Comparison of ENCODE assay signal across 6 cellular contexts in genomic region chr1:32284777-32285176, GRCh38. TPM values are rescaled to one million over a fixed set of nuclear protein-coding genes. Genes with fewer than 3 reads are reported as not detected.
"Had no signal": no experiment of that assay in that cellular context is flagged by ENCODE, and none has a peak within 500 bp of the region (broad histone marks: within the 10 kb centered on the region; RNA-seq: fewer than 3 reads in every experiment).

No MANE protein-coding gene starts in this region.

RNA-seq across cellular contexts. Expression of gene LCK, which starts 33.7 kb away (rescaled TPM):
- total RNA-seq: LHCN-M2, MCF 10A, NCI-H460, RPMI7951, SK-MEL-5 had no signal

RNA-seq across cellular contexts. Expression of gene FAM167B, which starts 37.8 kb away (rescaled TPM):
- total RNA-seq: MCF 10A, NCI-H460, RPMI7951, SJCRH30 had no signal
